37 cellular contexts compared by ENCODE assay signal in the genomic region with DNA sequence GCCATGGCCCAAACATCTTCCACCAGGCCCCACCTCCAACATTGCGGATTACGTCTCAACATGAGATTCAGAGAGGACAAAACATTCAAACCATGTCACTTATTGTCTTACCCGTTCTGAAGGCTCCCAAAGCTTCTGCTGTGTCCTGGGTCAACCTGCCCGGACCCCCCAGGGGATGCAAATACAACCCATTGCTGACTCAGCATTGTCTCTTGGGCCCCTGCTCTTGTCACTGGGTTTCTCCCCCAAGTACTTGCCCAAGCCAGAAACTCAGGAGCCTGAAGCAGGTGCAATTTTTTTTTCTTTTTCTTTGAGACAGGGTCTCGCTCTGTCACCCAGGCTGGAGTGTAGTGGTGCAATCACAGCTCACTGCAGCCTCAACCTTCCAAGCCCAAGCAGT.
"Had no signal": no experiment of that assay in that cellular context is flagged by ENCODE, and none has a peak within 500 bp of the region (broad histone marks: within the 10 kb centered on the region; RNA-seq: fewer than 3 reads in every experiment).

No MANE protein-coding gene starts in this region.

- H3K27ac ChIP-seq: ascending aorta, cardiac muscle cell, WERI-Rb-1 had no signal

- H3K9me3 Mint-ChIP-seq: activated CD4-positive, alpha-beta memory T cell treated with anti-CD3 and anti-CD28 coated beads, Interleukin-2, amount 10 ng/mL, durations not matched to agents 7 days and 5 days; activated CD4-positive, alpha-beta T cell treated with anti-CD3 and anti-CD28 coated beads, Interleukin-2, amount 10 ng/mL, durations not matched to agents 7 days and 5 days; activated naive CD4-positive, alpha-beta T cell treated with anti-CD3 and anti-CD28 coated beads, Interleukin-2, amount 50 U/mL, for 24 hours; activated naive CD8-positive, alpha-beta T cell treated with anti-CD3 and anti-CD28 coated beads, Interleukin-2, amount 10 ng/mL, durations not matched to agents 7 days and 5 days; activated naive CD8-positive, alpha-beta T cell treated with anti-CD3 and anti-CD28 coated beads, Interleukin-2, amount 50 U/mL, for 24 hours; activated T-cell treated with anti-CD3 and anti-CD28 coated beads, Interleukin-2, amount 50 U/mL, for 24 hours; activated T-helper 2 cell treated with anti-CD3 and anti-CD28 coated beads, Interferon-gamma antibody, Interleukin-2, Interleukin-4, amounts not matched to agents 10 μg/mL and 5 μg/mL and 100 μg/mL, durations not matched to agents 14 hours and 24 hours and 36 hours; T-helper 1 cell treated with Interleukin-12 subunit alpha and Interleukin-12 subunit beta and Interleukin-4 antibody, amounts not matched to agents 30 μg/mL and 1 μg/mL, for 36 hours; T-helper 2 cell treated with Interferon-gamma antibody and Interleukin-4, amounts not matched to agents 5 μg/mL and 100 μg/mL, for 36 hours had no signal

- H3K27me3 Mint-ChIP-seq: activated CD4-positive, alpha-beta memory T cell treated with anti-CD3 and anti-CD28 coated beads, Interleukin-2, amount 10 ng/mL, durations not matched to agents 7 days and 5 days; activated CD4-positive, alpha-beta T cell treated with anti-CD3 and anti-CD28 coated beads, Interleukin-2, amount 10 ng/mL, durations not matched to agents 7 days and 5 days; activated CD8-positive, alpha-beta memory T cell treated with anti-CD3 and anti-CD28 coated beads, Interleukin-2, amount 10 ng/mL, durations not matched to agents 7 days and 5 days; activated naive CD4-positive, alpha-beta T cell treated with anti-CD3 and anti-CD28 coated beads, Interleukin-2, amount 10 ng/mL, durations not matched to agents 7 days and 5 days; activated naive CD8-positive, alpha-beta T cell treated with anti-CD3 and anti-CD28 coated beads, Interleukin-2, amount 10 ng/mL, durations not matched to agents 7 days and 5 days; activated naive CD8-positive, alpha-beta T cell treated with anti-CD3 and anti-CD28 coated beads, Interleukin-2, amount 50 U/mL, for 24 hours had no signal

- H3K36me3 ChIP-seq: ascending aorta, cardiac muscle cell, WERI-Rb-1 had no signal

- H3K27ac Mint-ChIP-seq: activated CD4-positive, alpha-beta memory T cell treated with anti-CD3 and anti-CD28 coated beads, Interleukin-2, amount 10 ng/mL, durations not matched to agents 7 days and 5 days; activated CD4-positive, alpha-beta T cell treated with anti-CD3 and anti-CD28 coated beads for 36 hours; activated CD4-positive, alpha-beta T cell treated with anti-CD3 and anti-CD28 coated beads, Interleukin-2, amount 10 ng/mL, durations not matched to agents 7 days and 5 days; activated CD8-positive, alpha-beta memory T cell treated with anti-CD3 and anti-CD28 coated beads, Interleukin-2, amount 10 ng/mL, durations not matched to agents 7 days and 5 days; activated CD8-positive, alpha-beta T cell treated with anti-CD3 and anti-CD28 coated beads, Interleukin-2, amount 10 ng/mL, durations not matched to agents 7 days and 5 days; activated naive CD4-positive, alpha-beta T cell treated with anti-CD3 and anti-CD28 coated beads, Interleukin-2, amount 10 ng/mL, durations not matched to agents 7 days and 5 days; activated naive CD4-positive, alpha-beta T cell treated with anti-CD3 and anti-CD28 coated beads, Interleukin-2, amount 50 U/mL, for 24 hours; activated naive CD8-positive, alpha-beta T cell; activated naive CD8-positive, alpha-beta T cell treated with anti-CD3 and anti-CD28 coated beads, Interleukin-2, amount 10 ng/mL, durations not matched to agents 7 days and 5 days; activated naive CD8-positive, alpha-beta T cell treated with anti-CD3 and anti-CD28 coated beads, Interleukin-2, amount 50 U/mL, for 24 hours; activated T-cell treated with anti-CD3 and anti-CD28 coated beads, Interleukin-2, amount 50 U/mL, for 24 hours; activated T-helper 2 cell treated with anti-CD3 and anti-CD28 coated beads, Interferon-gamma antibody, Interleukin-2, Interleukin-4, amounts not matched to agents 10 μg/mL and 5 μg/mL and 100 μg/mL, durations not matched to agents 14 hours and 24 hours and 36 hours; T-helper 1 cell treated with Interleukin-12 subunit alpha and Interleukin-12 subunit beta and Interleukin-4 antibody, amounts not matched to agents 30 μg/mL and 1 μg/mL, for 36 hours; T-helper 2 cell treated with Interferon-gamma antibody and Interleukin-4, amounts not matched to agents 5 μg/mL and 100 μg/mL, for 36 hours; WTC11 had no signal

- H3K9me3 ChIP-seq: ascending aorta had no signal

- ATAC-seq: activated CD4-positive, alpha-beta T cell treated with anti-CD3 and anti-CD28 coated beads for 36 hours; activated CD4-positive, CD25-positive, alpha-beta regulatory T cell treated with anti-CD3 and anti-CD28 coated beads, Interleukin-2, amount 50 U/mL, for 24 hours; activated CD8-positive, alpha-beta memory T cell treated with anti-CD3 and anti-CD28 coated beads, Interleukin-2, amount 10 ng/mL, durations not matched to agents 7 days and 5 days; activated CD8-positive, alpha-beta T cell treated with anti-CD3 and anti-CD28 coated beads, Interleukin-2, amount 10 ng/mL, durations not matched to agents 7 days and 5 days; activated naive CD8-positive, alpha-beta T cell treated with anti-CD3 and anti-CD28 coated beads, Interleukin-2, amount 50 U/mL, for 24 hours; WTC11 had no signal

- H3K27me3 ChIP-seq: ascending aorta, cardiac muscle cell had no signal

- DNase-seq: activated CD4-positive, alpha-beta memory T cell treated with anti-CD3 and anti-CD28 coated beads, Interleukin-2, amount 10 ng/mL, durations not matched to agents 7 days and 5 days; activated CD4-positive, alpha-beta T cell treated with anti-CD3 and anti-CD28 coated beads for 1 hour; activated CD4-positive, alpha-beta T cell treated with anti-CD3 and anti-CD28 coated beads for 36 hours; activated CD4-positive, alpha-beta T cell treated with anti-CD3 and anti-CD28 coated beads for 48 hours; activated CD4-positive, alpha-beta T cell treated with anti-CD3 and anti-CD28 coated beads, Interleukin-2, amount 10 ng/mL, durations not matched to agents 7 days and 5 days; activated CD4-positive, alpha-beta T cell treated with anti-CD3 and anti-CD28 coated beads, Interleukin-2, amount 50 U/mL, for 48 hours; activated CD4-positive, CD25-positive, alpha-beta regulatory T cell; activated CD8-positive, alpha-beta memory T cell treated with anti-CD3 and anti-CD28 coated beads for 24 hours; activated CD8-positive, alpha-beta memory T cell treated with anti-CD3 and anti-CD28 coated beads, Interleukin-2, amount 10 ng/mL, durations not matched to agents 7 days and 5 days; activated CD8-positive, alpha-beta memory T cell treated with anti-CD3 and anti-CD28 coated beads, Interleukin-2, amount 50 U/mL, for 48 hours; activated CD8-positive, alpha-beta T cell treated with anti-CD3 and anti-CD28 coated beads, Interleukin-2, amount 10 ng/mL, durations not matched to agents 7 days and 5 days; activated effector memory CD4-positive, alpha-beta T cell treated with Interleukin-2 at 50 U/mL for 16 hours; activated gamma-delta T cell; activated naive CD4-positive, alpha-beta T cell treated with anti-CD3 and anti-CD28 coated beads, Interleukin-2, amount 10 ng/mL, durations not matched to agents 7 days and 5 days; activated naive CD4-positive, alpha-beta T cell treated with Interleukin-2 at 50 U/mL for 16 hours; activated naive CD8-positive, alpha-beta T cell treated with anti-CD3 and anti-CD28 coated beads, Interleukin-2, amount 10 ng/mL, durations not matched to agents 7 days and 5 days; activated naive CD8-positive, alpha-beta T cell treated with anti-CD3 and anti-CD28 coated beads, Interleukin-2, amount 50 U/mL, for 24 hours; activated T-cell treated with anti-CD3 and anti-CD28 coated beads, Interleukin-2, amount 50 U/mL, for 24 hours; activated T-cell treated with anti-CD3 and anti-CD28 coated beads, Interleukin-2, amount 50 U/mL, for 48 hours; caudate nucleus; cerebellar nuclear complex; T-helper 2 cell; T-helper 9 cell; WERI-Rb-1 had no signal

- H3K4me1 ChIP-seq: ascending aorta had no signal

- H3K4me3 ChIP-seq: ascending aorta, cardiac muscle cell had no signal

- H3K36me3 Mint-ChIP-seq: activated CD8-positive, alpha-beta memory T cell treated with anti-CD3 and anti-CD28 coated beads, Interleukin-2, amount 10 ng/mL, durations not matched to agents 7 days and 5 days; activated naive CD4-positive, alpha-beta T cell treated with anti-CD3 and anti-CD28 coated beads, Interleukin-2, amount 10 ng/mL, durations not matched to agents 7 days and 5 days; activated naive CD4-positive, alpha-beta T cell treated with anti-CD3 and anti-CD28 coated beads, Interleukin-2, amount 50 U/mL, for 24 hours; activated naive CD8-positive, alpha-beta T cell; activated naive CD8-positive, alpha-beta T cell treated with anti-CD3 and anti-CD28 coated beads, Interleukin-2, amount 10 ng/mL, durations not matched to agents 7 days and 5 days; brain; WTC11 had no signal

- FAIRE-seq: bronchial epithelial cell, TTC549 had no signal

- H3K4me1 Mint-ChIP-seq: activated CD4-positive, alpha-beta memory T cell treated with anti-CD3 and anti-CD28 coated beads, Interleukin-2, amount 10 ng/mL, durations not matched to agents 7 days and 5 days; activated CD4-positive, alpha-beta T cell treated with anti-CD3 and anti-CD28 coated beads for 36 hours; activated CD4-positive, alpha-beta T cell treated with anti-CD3 and anti-CD28 coated beads, Interleukin-2, amount 10 ng/mL, durations not matched to agents 7 days and 5 days; activated CD8-positive, alpha-beta memory T cell treated with anti-CD3 and anti-CD28 coated beads, Interleukin-2, amount 10 ng/mL, durations not matched to agents 7 days and 5 days; activated naive CD4-positive, alpha-beta T cell treated with anti-CD3 and anti-CD28 coated beads, Interleukin-2, amount 10 ng/mL, durations not matched to agents 7 days and 5 days; activated naive CD4-positive, alpha-beta T cell treated with anti-CD3 and anti-CD28 coated beads, Interleukin-2, amount 50 U/mL, for 24 hours; activated naive CD8-positive, alpha-beta T cell treated with anti-CD3 and anti-CD28 coated beads, Interleukin-2, amount 10 ng/mL, durations not matched to agents 7 days and 5 days; activated naive CD8-positive, alpha-beta T cell treated with anti-CD3 and anti-CD28 coated beads, Interleukin-2, amount 50 U/mL, for 24 hours; brain; central memory CD8-positive, alpha-beta T cell had no signal

- H3K4me3 Mint-ChIP-seq: activated CD4-positive, alpha-beta memory T cell treated with anti-CD3 and anti-CD28 coated beads, Interleukin-2, amount 10 ng/mL, durations not matched to agents 7 days and 5 days; activated CD4-positive, alpha-beta T cell treated with anti-CD3 and anti-CD28 coated beads for 36 hours; activated CD4-positive, alpha-beta T cell treated with anti-CD3 and anti-CD28 coated beads, Interleukin-2, amount 10 ng/mL, durations not matched to agents 7 days and 5 days; activated CD8-positive, alpha-beta memory T cell treated with anti-CD3 and anti-CD28 coated beads, Interleukin-2, amount 10 ng/mL, durations not matched to agents 7 days and 5 days; activated CD8-positive, alpha-beta T cell treated with anti-CD3 and anti-CD28 coated beads, Interleukin-2, amount 10 ng/mL, durations not matched to agents 7 days and 5 days; activated naive CD4-positive, alpha-beta T cell treated with anti-CD3 and anti-CD28 coated beads, Interleukin-2, amount 10 ng/mL, durations not matched to agents 7 days and 5 days; activated naive CD4-positive, alpha-beta T cell treated with anti-CD3 and anti-CD28 coated beads, Interleukin-2, amount 50 U/mL, for 24 hours; activated naive CD8-positive, alpha-beta T cell; activated naive CD8-positive, alpha-beta T cell treated with anti-CD3 and anti-CD28 coated beads, Interleukin-2, amount 10 ng/mL, durations not matched to agents 7 days and 5 days; activated naive CD8-positive, alpha-beta T cell treated with anti-CD3 and anti-CD28 coated beads, Interleukin-2, amount 50 U/mL, for 24 hours; activated T-cell treated with anti-CD3 and anti-CD28 coated beads, Interleukin-2, amount 50 U/mL, for 24 hours; brain; central memory CD8-positive, alpha-beta T cell; T-helper 1 cell treated with Interleukin-12 subunit alpha and Interleukin-12 subunit beta and Interleukin-4 antibody, amounts not matched to agents 30 μg/mL and 1 μg/mL, for 36 hours; T-helper 2 cell treated with Interferon-gamma antibody and Interleukin-4, amounts not matched to agents 5 μg/mL and 100 μg/mL, for 36 hours; WTC11 had no signal
